ENCODE assay signal across 1 cellular context in the genomic region with DNA sequence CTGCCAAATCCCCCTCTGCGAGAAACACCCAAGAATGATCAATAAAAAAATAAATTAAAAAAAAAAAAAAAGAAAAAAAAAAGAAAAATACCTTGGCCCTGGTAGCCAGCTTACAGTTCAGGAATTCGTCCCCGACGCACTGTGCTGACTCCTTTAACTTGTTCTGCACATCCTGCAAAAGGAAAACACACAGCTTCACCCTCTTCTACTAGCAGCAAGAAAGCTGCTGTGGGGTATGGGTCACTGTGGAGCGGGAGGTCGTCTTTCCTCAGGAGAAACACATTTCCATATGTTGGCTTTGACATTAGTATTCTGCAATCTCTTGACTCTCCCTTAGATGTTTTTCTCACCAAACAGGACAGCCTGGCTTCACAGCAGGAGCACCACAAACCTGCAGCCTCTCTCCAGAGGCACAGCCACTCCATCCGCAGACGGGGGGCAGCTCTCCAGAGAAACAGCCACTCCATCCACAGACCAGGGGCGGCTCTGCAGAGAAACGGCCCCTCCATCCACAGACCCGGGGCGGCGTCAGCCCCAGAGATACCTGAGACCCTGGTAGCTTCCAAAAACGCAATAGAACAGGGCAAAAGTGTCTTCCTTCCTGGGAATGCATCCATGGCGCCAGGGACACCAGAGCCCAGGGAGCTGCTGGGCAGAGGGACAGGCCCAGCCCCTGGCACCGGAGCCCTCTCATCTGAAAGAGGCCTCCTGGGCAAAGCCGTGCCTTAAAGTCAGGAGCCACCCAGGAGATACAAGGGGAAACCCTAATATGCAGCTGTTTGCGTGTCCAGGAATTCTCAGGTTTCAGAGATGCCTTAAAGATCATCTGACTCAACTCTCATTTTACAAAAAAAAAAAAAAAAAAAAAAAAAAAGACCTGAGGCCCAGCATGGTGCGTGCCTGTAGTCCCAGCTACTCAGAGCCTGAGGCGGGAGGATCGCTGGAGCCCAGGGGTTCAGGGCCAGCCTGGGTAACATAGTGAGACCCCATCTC.
TF ChIP-seq lines count a peak whose summit lies in the region.

No MANE protein-coding gene starts in this region.

TF ChIP-seq in GM23338, 12 proteins besides CTCF, POLR2A, EP300 and RAD21 (continued from another document):
- TF ChIP-seq, protein P1, sequence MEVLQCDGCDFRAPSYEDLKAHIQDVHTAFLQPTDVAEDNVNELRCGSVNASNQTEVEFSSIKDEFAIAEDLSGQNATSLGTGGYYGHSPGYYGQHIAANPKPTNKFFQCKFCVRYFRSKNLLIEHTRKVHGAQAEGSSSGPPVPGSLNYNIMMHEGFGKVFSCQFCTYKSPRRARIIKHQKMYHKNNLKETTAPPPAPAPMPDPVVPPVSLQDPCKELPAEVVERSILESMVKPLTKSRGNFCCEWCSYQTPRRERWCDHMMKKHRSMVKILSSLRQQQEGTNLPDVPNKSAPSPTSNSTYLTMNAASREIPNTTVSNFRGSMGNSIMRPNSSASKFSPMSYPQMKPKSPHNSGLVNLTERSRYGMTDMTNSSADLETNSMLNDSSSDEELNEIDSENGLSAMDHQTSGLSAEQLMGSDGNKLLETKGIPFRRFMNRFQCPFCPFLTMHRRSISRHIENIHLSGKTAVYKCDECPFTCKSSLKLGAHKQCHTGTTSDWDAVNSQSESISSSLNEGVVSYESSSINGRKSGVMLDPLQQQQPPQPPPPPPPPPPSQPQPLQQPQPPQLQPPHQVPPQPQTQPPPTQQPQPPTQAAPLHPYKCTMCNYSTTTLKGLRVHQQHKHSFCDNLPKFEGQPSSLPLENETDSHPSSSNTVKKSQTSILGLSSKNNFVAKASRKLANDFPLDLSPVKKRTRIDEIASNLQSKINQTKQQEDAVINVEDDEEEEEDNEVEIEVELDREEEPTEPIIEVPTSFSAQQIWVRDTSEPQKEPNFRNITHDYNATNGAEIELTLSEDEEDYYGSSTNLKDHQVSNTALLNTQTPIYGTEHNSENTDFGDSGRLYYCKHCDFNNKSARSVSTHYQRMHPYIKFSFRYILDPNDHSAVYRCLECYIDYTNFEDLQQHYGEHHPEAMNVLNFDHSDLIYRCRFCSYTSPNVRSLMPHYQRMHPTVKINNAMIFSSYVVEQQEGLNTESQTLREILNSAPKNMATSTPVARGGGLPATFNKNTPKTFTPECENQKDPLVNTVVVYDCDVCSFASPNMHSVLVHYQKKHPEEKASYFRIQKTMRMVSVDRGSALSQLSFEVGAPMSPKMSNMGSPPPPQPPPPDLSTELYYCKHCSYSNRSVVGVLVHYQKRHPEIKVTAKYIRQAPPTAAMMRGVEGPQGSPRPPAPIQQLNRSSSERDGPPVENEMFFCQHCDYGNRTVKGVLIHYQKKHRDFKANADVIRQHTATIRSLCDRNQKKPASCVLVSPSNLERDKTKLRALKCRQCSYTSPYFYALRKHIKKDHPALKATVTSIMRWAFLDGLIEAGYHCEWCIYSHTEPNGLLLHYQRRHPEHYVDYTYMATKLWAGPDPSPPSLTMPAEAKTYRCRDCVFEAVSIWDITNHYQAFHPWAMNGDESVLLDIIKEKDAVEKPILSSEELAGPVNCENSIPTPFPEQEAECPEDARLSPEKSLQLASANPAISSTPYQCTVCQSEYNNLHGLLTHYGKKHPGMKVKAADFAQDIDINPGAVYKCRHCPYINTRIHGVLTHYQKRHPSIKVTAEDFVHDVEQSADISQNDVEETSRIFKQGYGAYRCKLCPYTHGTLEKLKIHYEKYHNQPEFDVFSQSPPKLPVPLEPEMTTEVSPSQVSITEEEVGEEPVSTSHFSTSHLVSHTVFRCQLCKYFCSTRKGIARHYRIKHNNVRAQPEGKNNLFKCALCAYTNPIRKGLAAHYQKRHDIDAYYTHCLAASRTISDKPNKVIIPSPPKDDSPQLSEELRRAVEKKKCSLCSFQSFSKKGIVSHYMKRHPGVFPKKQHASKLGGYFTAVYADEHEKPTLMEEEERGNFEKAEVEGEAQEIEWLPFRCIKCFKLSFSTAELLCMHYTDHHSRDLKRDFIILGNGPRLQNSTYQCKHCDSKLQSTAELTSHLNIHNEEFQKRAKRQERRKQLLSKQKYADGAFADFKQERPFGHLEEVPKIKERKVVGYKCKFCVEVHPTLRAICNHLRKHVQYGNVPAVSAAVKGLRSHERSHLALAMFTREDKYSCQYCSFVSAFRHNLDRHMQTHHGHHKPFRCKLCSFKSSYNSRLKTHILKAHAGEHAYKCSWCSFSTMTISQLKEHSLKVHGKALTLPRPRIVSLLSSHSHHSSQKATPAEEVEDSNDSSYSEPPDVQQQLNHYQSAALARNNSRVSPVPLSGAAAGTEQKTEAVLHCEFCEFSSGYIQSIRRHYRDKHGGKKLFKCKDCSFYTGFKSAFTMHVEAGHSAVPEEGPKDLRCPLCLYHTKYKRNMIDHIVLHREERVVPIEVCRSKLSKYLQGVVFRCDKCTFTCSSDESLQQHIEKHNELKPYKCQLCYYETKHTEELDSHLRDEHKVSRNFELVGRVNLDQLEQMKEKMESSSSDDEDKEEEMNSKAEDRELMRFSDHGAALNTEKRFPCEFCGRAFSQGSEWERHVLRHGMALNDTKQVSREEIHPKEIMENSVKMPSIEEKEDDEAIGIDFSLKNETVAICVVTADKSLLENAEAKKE (CRISPR knock-in tag; IDR thresholded peaks at IDR 0.05) = no peak
- no peak for TF ChIP-seq JUNB (IDR thresholded peaks at IDR 0.05; ENCODE audit: unreplicated experiment)
- TF ChIP-seq, protein P2, sequence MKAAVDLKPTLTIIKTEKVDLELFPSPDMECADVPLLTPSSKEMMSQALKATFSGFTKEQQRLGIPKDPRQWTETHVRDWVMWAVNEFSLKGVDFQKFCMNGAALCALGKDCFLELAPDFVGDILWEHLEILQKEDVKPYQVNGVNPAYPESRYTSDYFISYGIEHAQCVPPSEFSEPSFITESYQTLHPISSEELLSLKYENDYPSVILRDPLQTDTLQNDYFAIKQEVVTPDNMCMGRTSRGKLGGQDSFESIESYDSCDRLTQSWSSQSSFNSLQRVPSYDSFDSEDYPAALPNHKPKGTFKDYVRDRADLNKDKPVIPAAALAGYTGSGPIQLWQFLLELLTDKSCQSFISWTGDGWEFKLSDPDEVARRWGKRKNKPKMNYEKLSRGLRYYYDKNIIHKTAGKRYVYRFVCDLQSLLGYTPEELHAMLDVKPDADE (IDR thresholded peaks at IDR 0.05) = no peak
- no peak for TF ChIP-seq POLR2AphosphoS5 (IDR thresholded peaks at IDR 0.05; ENCODE audit: low read depth)
- TF ChIP-seq CREB1 (CRISPR knock-in tag; IDR thresholded peaks at IDR 0.05; ENCODE audit: low read depth) = no peak
- TF ChIP-seq, protein P3, sequence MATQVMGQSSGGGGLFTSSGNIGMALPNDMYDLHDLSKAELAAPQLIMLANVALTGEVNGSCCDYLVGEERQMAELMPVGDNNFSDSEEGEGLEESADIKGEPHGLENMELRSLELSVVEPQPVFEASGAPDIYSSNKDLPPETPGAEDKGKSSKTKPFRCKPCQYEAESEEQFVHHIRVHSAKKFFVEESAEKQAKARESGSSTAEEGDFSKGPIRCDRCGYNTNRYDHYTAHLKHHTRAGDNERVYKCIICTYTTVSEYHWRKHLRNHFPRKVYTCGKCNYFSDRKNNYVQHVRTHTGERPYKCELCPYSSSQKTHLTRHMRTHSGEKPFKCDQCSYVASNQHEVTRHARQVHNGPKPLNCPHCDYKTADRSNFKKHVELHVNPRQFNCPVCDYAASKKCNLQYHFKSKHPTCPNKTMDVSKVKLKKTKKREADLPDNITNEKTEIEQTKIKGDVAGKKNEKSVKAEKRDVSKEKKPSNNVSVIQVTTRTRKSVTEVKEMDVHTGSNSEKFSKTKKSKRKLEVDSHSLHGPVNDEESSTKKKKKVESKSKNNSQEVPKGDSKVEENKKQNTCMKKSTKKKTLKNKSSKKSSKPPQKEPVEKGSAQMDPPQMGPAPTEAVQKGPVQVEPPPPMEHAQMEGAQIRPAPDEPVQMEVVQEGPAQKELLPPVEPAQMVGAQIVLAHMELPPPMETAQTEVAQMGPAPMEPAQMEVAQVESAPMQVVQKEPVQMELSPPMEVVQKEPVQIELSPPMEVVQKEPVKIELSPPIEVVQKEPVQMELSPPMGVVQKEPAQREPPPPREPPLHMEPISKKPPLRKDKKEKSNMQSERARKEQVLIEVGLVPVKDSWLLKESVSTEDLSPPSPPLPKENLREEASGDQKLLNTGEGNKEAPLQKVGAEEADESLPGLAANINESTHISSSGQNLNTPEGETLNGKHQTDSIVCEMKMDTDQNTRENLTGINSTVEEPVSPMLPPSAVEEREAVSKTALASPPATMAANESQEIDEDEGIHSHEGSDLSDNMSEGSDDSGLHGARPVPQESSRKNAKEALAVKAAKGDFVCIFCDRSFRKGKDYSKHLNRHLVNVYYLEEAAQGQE (IDR thresholded peaks at IDR 0.05; ENCODE audit: unreplicated experiment) = no peak
- TF ChIP-seq ZNF114 (CRISPR knock-in tag; IDR thresholded peaks at IDR 0.05) = no peak
- TF ChIP-seq EZH2 (IDR thresholded peaks at IDR 0.05; ENCODE audit: low read depth, unreplicated experiment) = no peak
- TF ChIP-seq EZH2phosphoT487 (IDR thresholded peaks at IDR 0.05; ENCODE audit: unreplicated experiment) = no peak
- no peak for TF ChIP-seq ZNF331 (CRISPR knock-in tag; IDR thresholded peaks at IDR 0.05; ENCODE audit: low read depth)
- TF ChIP-seq NANOG (IDR thresholded peaks at IDR 0.05; ENCODE audit: borderline replicate concordance) = no peak
